26 cellular contexts compared by ENCODE assay signal in the genomic region with DNA sequence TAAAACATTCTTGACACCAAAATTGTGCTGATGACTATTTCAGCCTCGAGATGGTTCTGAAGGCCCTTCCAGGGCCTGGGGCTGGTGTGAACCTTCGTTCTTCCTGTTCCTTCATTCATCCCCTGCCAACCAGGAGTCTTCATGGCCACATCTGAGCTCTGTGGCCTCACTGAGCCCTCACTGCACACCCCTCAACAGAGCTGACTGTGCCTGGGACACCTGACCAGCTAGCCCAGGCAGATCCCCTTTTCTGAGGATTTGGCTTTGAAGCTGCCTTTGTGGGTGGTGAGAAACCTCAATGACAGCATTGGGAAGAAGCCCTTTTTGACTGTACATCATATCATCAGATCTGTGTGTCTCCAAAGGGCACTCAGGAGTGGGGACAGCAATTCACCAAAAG. TPM values are rescaled to one million over a fixed set of nuclear protein-coding genes. Genes with fewer than 3 reads are reported as not detected.
"Had no signal": no experiment of that assay in that cellular context is flagged by ENCODE, and none has a peak within 500 bp of the region (broad histone marks: within the 10 kb centered on the region; RNA-seq: fewer than 3 reads in every experiment).

No MANE protein-coding gene starts in this region.

- H3K27ac Mint-ChIP-seq: activated CD4-positive, alpha-beta memory T cell treated with anti-CD3 and anti-CD28 coated beads, Interleukin-2, amount 10 ng/mL, durations not matched to agents 7 days and 5 days; brain; effector memory CD8-positive, alpha-beta T cell; natural killer cell treated with Interleukin-12 subunit alpha and Interleukin-12 subunit beta and Interleukin-15 and Interleukin-18, amount 100 ng/mL, for 72 hours; T-helper 17 cell had no signal

- H3K27ac ChIP-seq: esophagus muscularis mucosa, gastrocnemius medialis, heart left ventricle, neutrophil, pancreas, psoas muscle, right atrium auricular region, stomach, suprapubic skin, tibial nerve, vagina had no signal

- H3K4me1 Mint-ChIP-seq: activated CD4-positive, alpha-beta memory T cell treated with anti-CD3 and anti-CD28 coated beads, Interleukin-2, amount 10 ng/mL, durations not matched to agents 7 days and 5 days; brain; memory B cell; T-helper 17 cell had no signal

- H3K36me3 ChIP-seq: gastrocnemius medialis, heart left ventricle, neutrophil, pancreas, right atrium auricular region, suprapubic skin, vagina had no signal

- H3K27me3 ChIP-seq: gastrocnemius medialis, heart left ventricle, neutrophil, pancreas, right atrium auricular region, stomach, suprapubic skin, tibial nerve, vagina had no signal

- ATAC-seq: effector memory CD8-positive, alpha-beta T cell; gastrocnemius medialis; heart left ventricle; left cardiac atrium; natural killer cell treated with Interleukin-12 subunit alpha and Interleukin-12 subunit beta and Interleukin-15 and Interleukin-18, amount 100 ng/mL, for 72 hours; pancreas; psoas muscle; T-helper 17 cell had no signal

- H3K36me3 Mint-ChIP-seq: brain; memory B cell; natural killer cell treated with Interleukin-12 subunit alpha and Interleukin-12 subunit beta and Interleukin-15 and Interleukin-18, amount 100 ng/mL, for 72 hours had no signal

- H3K4me3 ChIP-seq: esophagus muscularis mucosa, gastrocnemius medialis, heart left ventricle, pancreas, psoas muscle, right atrium auricular region, stomach, suprapubic skin, tibial nerve, vagina had no signal

- H3K9me3 ChIP-seq: esophagus muscularis mucosa, gastrocnemius medialis, heart left ventricle, neutrophil, pancreas, psoas muscle, right atrium auricular region, stomach, suprapubic skin, tibial nerve, vagina had no signal

- H3K4me1 ChIP-seq: esophagus muscularis mucosa, gastrocnemius medialis, heart left ventricle, pancreas, psoas muscle, right atrium auricular region, stomach, tibial nerve, vagina had no signal

- H3K27me3 Mint-ChIP-seq: memory B cell; natural killer cell treated with Interleukin-12 subunit alpha and Interleukin-12 subunit beta and Interleukin-15 and Interleukin-18, amount 100 ng/mL, for 72 hours had no signal

- H3K4me3 Mint-ChIP-seq: activated CD4-positive, alpha-beta memory T cell treated with anti-CD3 and anti-CD28 coated beads, Interleukin-2, amount 10 ng/mL, durations not matched to agents 7 days and 5 days; brain; effector memory CD8-positive, alpha-beta T cell; memory B cell; natural killer cell treated with Interleukin-12 subunit alpha and Interleukin-12 subunit beta and Interleukin-15 and Interleukin-18, amount 100 ng/mL, for 72 hours; T-helper 17 cell had no signal

- DNase-seq: activated CD4-positive, alpha-beta memory T cell treated with anti-CD3 and anti-CD28 coated beads, Interleukin-2, amount 10 ng/mL, durations not matched to agents 7 days and 5 days; activated CD4-positive, alpha-beta T cell treated with anti-CD3 and anti-CD28 coated beads for 48 hours; activated CD4-positive, CD25-positive, alpha-beta regulatory T cell; activated naive CD4-positive, alpha-beta T cell treated with Interleukin-2 at 50 U/mL for 16 hours; aorta; central memory CD4-positive, alpha-beta T cell; effector memory CD8-positive, alpha-beta T cell; gastrocnemius medialis; heart left ventricle; islet precursor cell; left cardiac atrium; pancreas; stimulated activated CD4-positive, alpha-beta T cell treated with anti-CD3 and anti-CD28 coated beads, Interleukin-4, amount 100 ng/mL, for 24 hours; stomach; T-helper 17 cell had no signal

- H3K9me3 Mint-ChIP-seq: activated CD4-positive, alpha-beta memory T cell treated with anti-CD3 and anti-CD28 coated beads, Interleukin-2, amount 10 ng/mL, durations not matched to agents 7 days and 5 days; brain; effector memory CD8-positive, alpha-beta T cell; memory B cell; natural killer cell treated with Interleukin-12 subunit alpha and Interleukin-12 subunit beta and Interleukin-15 and Interleukin-18, amount 100 ng/mL, for 72 hours had no signal

RNA-seq across cellular contexts. Expression of a gene that starts 13.8 kb away (rescaled TPM):
- total RNA-seq: activated CD4-positive, alpha-beta memory T cell treated with anti-CD3 and anti-CD28 coated beads, Interleukin-2, amount 10 ng/mL, durations not matched to agents 7 days and 5 days; endothelial cell of umbilical vein; gastrocnemius medialis; natural killer cell treated with Interleukin-12 subunit alpha and Interleukin-12 subunit beta and Interleukin-15 and Interleukin-18, amount 100 ng/mL, for 72 hours; psoas muscle had no signal
- polyA plus RNA-seq: heart left ventricle had no signal
